ENCODE assay signal across 1 cellular context in genomic region chr3:52278510-52279069, GRCh38.
TF ChIP-seq lines count a peak whose summit lies in the region.

WDR82 (minus strand) TSS chr3:52278649; CDS start chr3:52278361, 288 bp downstream.

TF ChIP-seq in HepG2, 621 proteins besides CTCF, POLR2A, EP300 and RAD21 (continued from another document and continues in another):
- TF ChIP-seq ZBED4 (CRISPR knock-in tag; IDR thresholded peaks at IDR 0.05; ENCODE audit: borderline replicate concordance) (no peak; the same call in 1 of the 2 replicates), GTF3A (CRISPR knock-in tag; conservative IDR thresholded peaks at IDR 0.05) (no peak), FUBP1 (CRISPR knock-in tag; IDR thresholded peaks at IDR 0.05; ENCODE audit: borderline replicate concordance) (no peak), MTA1 (CRISPR knock-in tag; IDR thresholded peaks at IDR 0.05; ENCODE audit: borderline replicate concordance) (no peak), MTF1 (CRISPR knock-in tag; IDR thresholded peaks at IDR 0.05) (peak; percentile 69; the same call in 1 of the 2 replicates), ZNF446 (CRISPR knock-in tag; IDR thresholded peaks at IDR 0.05) (no peak), ZBTB43 (CRISPR knock-in tag; conservative IDR thresholded peaks at IDR 0.05) (no peak; the same call in 1 of the 2 replicates), ZNF30 (CRISPR knock-in tag; IDR thresholded peaks at IDR 0.05) (no peak), THYN1 (CRISPR knock-in tag; IDR thresholded peaks at IDR 0.05; ENCODE audit: borderline replicate concordance, low read depth) (no peak), ZBTB25 (CRISPR knock-in tag; IDR thresholded peaks at IDR 0.05) (no peak), ZNF331 (CRISPR knock-in tag; IDR thresholded peaks at IDR 0.05) (no peak), PRMT3 (CRISPR knock-in tag; IDR thresholded peaks at IDR 0.05; ENCODE audit: borderline replicate concordance, low read depth) (no peak), ZBTB34 (CRISPR knock-in tag; IDR thresholded peaks at IDR 0.05) (0 out of 2 replicates have a peak, but pooled peaks have one; percentile 13), GABPA (IDR thresholded peaks at IDR 0.05; ENCODE audit: low read depth, low read length) (peak; percentile 33; the same call in 1 of the 2 replicates), GABPA (CRISPR knock-in tag; IDR thresholded peaks at IDR 0.05; ENCODE audit: low read depth) (peak; percentile 61), GZF1 (CRISPR knock-in tag; IDR thresholded peaks at IDR 0.05) (no peak), GTF2F1 (IDR thresholded peaks at IDR 0.05; ENCODE audit: low read length) (no peak), TCF12 (IDR thresholded peaks at IDR 0.05) (no peak), TCF12 (CRISPR knock-in tag; IDR thresholded peaks at IDR 0.05) (no peak), FOXP4 (CRISPR knock-in tag; IDR thresholded peaks at IDR 0.05) (peak; percentile 61; the same call in 1 of the 2 replicates), AKNA (CRISPR knock-in tag; IDR thresholded peaks at IDR 0.05; ENCODE audit: borderline replicate concordance) (no peak), NR1H2 (CRISPR knock-in tag; IDR thresholded peaks at IDR 0.05; ENCODE audit: borderline replicate concordance, low read depth) (no peak), CREBL2 (CRISPR knock-in tag; IDR thresholded peaks at IDR 0.05; ENCODE audit: borderline replicate concordance) (peak; percentile 70; the same call in 1 of the 2 replicates), ZMYM4 (CRISPR knock-in tag; IDR thresholded peaks at IDR 0.05) (peak; percentile 30; the same call in 1 of the 2 replicates), ZBTB42 (CRISPR knock-in tag; IDR thresholded peaks at IDR 0.05) (no peak), ZBTB39 (CRISPR knock-in tag; IDR thresholded peaks at IDR 0.05) (no peak), ZBTB7B (CRISPR knock-in tag; IDR thresholded peaks at IDR 0.05) (peak; percentile 89; the same call in 1 of the 2 replicates), ZNF329 (CRISPR knock-in tag; IDR thresholded peaks at IDR 0.05; ENCODE audit: low read depth) (no peak; the same call in 1 of the 2 replicates), EEA1 (CRISPR knock-in tag; IDR thresholded peaks at IDR 0.05; ENCODE audit: borderline replicate concordance) (no peak), THRA (CRISPR knock-in tag; IDR thresholded peaks at IDR 0.05; ENCODE audit: borderline replicate concordance) (peak; percentile 52), SMAD3 (CRISPR knock-in tag; IDR thresholded peaks at IDR 0.05) (no peak), ZNF75D (CRISPR knock-in tag; IDR thresholded peaks at IDR 0.05; ENCODE audit: borderline replicate concordance) (no peak), CHD2 (IDR thresholded peaks at IDR 0.05; ENCODE audit: low read depth, low read length) (no peak), HOXD1 (CRISPR knock-in tag; IDR thresholded peaks at IDR 0.05) (peak; percentile 87), NR2F6 (IDR thresholded peaks at IDR 0.05) (no peak), NR2F6 (CRISPR knock-in tag; IDR thresholded peaks at IDR 0.05) (no peak), ZNF224 (CRISPR knock-in tag; IDR thresholded peaks at IDR 0.05) (0 out of 2 replicates have a peak, but pooled peaks have one; percentile 40), ZNF879 (CRISPR knock-in tag; IDR thresholded peaks at IDR 0.05) (0 out of 2 replicates have a peak, but pooled peaks have one; percentile 51), ZNF337 (CRISPR knock-in tag; IDR thresholded peaks at IDR 0.05; ENCODE audit: borderline replicate concordance, low read depth) (no peak), MLLT10 (CRISPR knock-in tag; IDR thresholded peaks at IDR 0.05) (no peak), ELF1 (CRISPR knock-in tag; IDR thresholded peaks at IDR 0.05) (no peak), NFIB (CRISPR knock-in tag; IDR thresholded peaks at IDR 0.05; ENCODE audit: borderline replicate concordance) (no peak)
